Comparison of ENCODE assay signal across 21 cellular contexts in genomic region chr15:54640874-54641273, GRCh38.
"Had no signal": no experiment of that assay in that cellular context is flagged by ENCODE, and none has a peak within 500 bp of the region (broad histone marks: within the 10 kb centered on the region; RNA-seq: fewer than 3 reads in every experiment).

No MANE protein-coding gene starts in this region.

- H3K4me1 ChIP-seq: esophagus muscularis mucosa, foreskin keratinocyte, gastroesophageal sphincter, heart left ventricle, left lung, lower lobe of right lung had no signal

- ATAC-seq: foreskin keratinocyte, gastroesophageal sphincter, heart left ventricle, left lung, left ventricle myocardium superior, lower lobe of right lung had no signal

- DNase-seq: dermis blood vessel endothelial cell; dorsolateral prefrontal cortex; effector CD4-positive, alpha-beta T cell; effector memory CD4-positive, alpha-beta T cell; foreskin keratinocyte; heart left ventricle; hypothalamus; immature natural killer cell; islet precursor cell; kidney; kidney glomerular epithelial cell; left lung; left ventricle myocardium superior; lower lobe of right lung; mesenchymal stem cell; midbrain; naive B cell had no signal

- H3K36me3 ChIP-seq: esophagus muscularis mucosa, gastroesophageal sphincter, heart left ventricle, left lung, lower lobe of right lung had no signal

- H3K4me3 ChIP-seq: coronary artery, dorsolateral prefrontal cortex, esophagus muscularis mucosa, gastroesophageal sphincter, heart left ventricle, hepatocyte, left lung, lower lobe of right lung had no signal
